19 cellular contexts compared by ENCODE assay signal in the genomic region with DNA sequence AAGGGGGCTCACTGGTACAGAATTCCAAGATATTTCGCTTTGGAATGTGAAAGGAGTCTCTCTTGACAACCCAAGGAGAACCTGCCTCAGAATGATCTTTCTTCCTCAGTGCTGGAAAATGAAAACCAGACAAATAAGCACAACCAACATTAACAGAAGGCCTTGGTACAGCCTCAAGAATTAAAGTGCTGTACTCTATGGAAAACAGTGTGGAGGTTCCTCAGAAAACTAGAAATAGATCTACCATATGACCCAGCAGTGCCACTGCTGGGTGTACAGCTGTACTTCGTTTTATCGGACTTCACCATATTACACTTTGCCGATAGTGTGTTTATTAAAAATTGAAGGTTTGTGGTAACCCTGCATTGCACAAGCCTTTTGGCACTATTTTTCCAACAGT. TPM values are rescaled to one million over a fixed set of nuclear protein-coding genes. Genes with fewer than 3 reads are reported as not detected.
DNase-seq lines count a peak whose midpoint lies in the region; ATAC-seq and TF ChIP-seq lines count a peak whose summit lies in the region.
"Had no signal": no experiment of that assay in that cellular context is flagged by ENCODE, and none has a peak within 500 bp of the region (broad histone marks: within the 10 kb centered on the region; RNA-seq: fewer than 3 reads in every experiment).

No MANE protein-coding gene starts in this region.

- no peaks in the 10 kb centered on the region for H3K27me3 ChIP-seq in right atrium auricular region
- no peaks in the 10 kb centered on the region for H3K27me3 ChIP-seq in gastroesophageal sphincter
- H3K27me3 ChIP-seq: BE2C had no signal

- intact Hi-C loops in left ventricle myocardium superior (cut with micrococcal nuclease), result loop anchor here (10.0 kb wide), 1 partner anchor 45 kb away; no protein-coding TSS in a partner anchor

- ATAC-seq in left ventricle myocardium superior, result no peak
- no peak for ATAC-seq in gastroesophageal sphincter
- ATAC-seq: GM12878 had no signal

- 74 to 75% methylated on average over 3 to 4 of the region's 4 CpGs for WGBS in gastroesophageal sphincter (ENCODE audit: low coverage in 1 of 2), 2 donors

- no peak for TF ChIP-seq POLR2A in gastroesophageal sphincter (IDR thresholded peaks at IDR 0.05)

- no peak for TF ChIP-seq EP300 in gastroesophageal sphincter (IDR thresholded peaks at IDR 0.05)

- TF ChIP-seq CTCF in right atrium auricular region (IDR thresholded peaks at IDR 0.05), result no peak
- no peak for TF ChIP-seq CTCF in gastroesophageal sphincter (IDR thresholded peaks at IDR 0.05)

- peak overlapping the region; percentile 28 to 95 for H3K27ac ChIP-seq in right atrium auricular region
- peak overlapping the region; percentile 14 for H3K27ac ChIP-seq in angular gyrus (ENCODE audit: low read depth, low read length)
- peak overlapping the region; percentile 70 to 97 (median 86) for H3K27ac ChIP-seq in gastroesophageal sphincter
- H3K27ac ChIP-seq: GM23248 had no signal

- H3K4me1 ChIP-seq in right atrium auricular region (peaks cover 0 to 59% of the 10 kb centered on the region in 2 donors), gastroesophageal sphincter (peaks cover 22 to 82% (median 27%) of the 10 kb centered on the region in 3 donors)
- H3K4me1 ChIP-seq: BE2C, HAP-1 had no signal

- H3K36me3 ChIP-seq in right atrium auricular region (peaks cover 14% of the 10 kb centered on the region), gastroesophageal sphincter (peaks cover 2 to 23% of the 10 kb centered on the region in 2 donors)
- H3K36me3 ChIP-seq: BE2C, HAP-1 had no signal

- H3K9me3 ChIP-seq in right atrium auricular region (no peaks in the 10 kb centered on the region), gastroesophageal sphincter (no peaks in the 10 kb centered on the region)
- H3K9me3 ChIP-seq: BE2C, HAP-1 had no signal

- H3K4me3 ChIP-seq in right atrium auricular region, result no peak overlapping the region
- no peak overlapping the region for H3K4me3 ChIP-seq in gastroesophageal sphincter
- H3K4me3 ChIP-seq: GM12878, GM23248, HAP-1 had no signal

- DNase-seq in right atrium auricular region (ENCODE audit: low spot score) (no peak), left ventricle myocardium superior (no peak), medulla oblongata (ENCODE audit: extremely low spot score) (no peak), NCI-H748 (lab: John Stamatoyannopoulos, UW; ENCODE audit: unreplicated experiment) (no peak)
- DNase-seq: ACHN; BE2C; C1 segment of cervical spinal cord; CD4-positive, CD25-positive, alpha-beta regulatory T cell; CD8-positive, alpha-beta memory T cell; COR-L47; DMS 273 treated with DMSO at 0.1 percent for 48 hours; DMS53; DND-41; EL; GM23248 had no signal

RNA-seq across cellular contexts. Expression of gene HLF, which starts 25.2 kb away (rescaled TPM):
- total RNA-seq in right atrium auricular region (10 to 100 TPM; 36.9 to 38.4 TPM), left ventricle myocardium superior (38.8 TPM), gastroesophageal sphincter (100 to 1,000 TPM in 3 of 4 donors, 10 to 100 TPM in 1; 59.4 to 186 (median 126) TPM)
- total RNA-seq: GM23248 had no signal

Comparison
In these comparisons a context has a peak if more than half of its experiments do, and no peak if none do; other contexts are left out.
1. H3K27ac ChIP-seq: peak in every context shown above with its lines; median percentile 86 in gastroesophageal sphincter; 62 in right atrium auricular region; 14 in angular gyrus.